In genomic region chr9:89640801-89641200, GRCh38 we compare ENCODE assay signal across 12 cellular contexts. TPM values are rescaled to one million over a fixed set of nuclear protein-coding genes. Genes with fewer than 3 reads are reported as not detected.
"Had no signal": no experiment of that assay in that cellular context is flagged by ENCODE, and none has a peak within 500 bp of the region (broad histone marks: within the 10 kb centered on the region; RNA-seq: fewer than 3 reads in every experiment).

No MANE protein-coding gene starts in this region.

- H3K27ac ChIP-seq: brain microvascular endothelial cell had no signal

- ATAC-seq: activated CD4-positive, CD25-positive, alpha-beta regulatory T cell treated with anti-CD3 and anti-CD28 coated beads, Interleukin-2, amount 50 U/mL, for 24 hours; effector memory CD8-positive, alpha-beta T cell had no signal

- H3K9me3 ChIP-seq: tibial nerve had no signal

- H3K27me3 ChIP-seq: brain microvascular endothelial cell, tibial nerve had no signal

- FAIRE-seq: frontal cortex had no signal

- H3K36me3 ChIP-seq: brain microvascular endothelial cell, tibial nerve had no signal

- DNase-seq: activated CD4-positive, alpha-beta T cell treated with anti-CD3 and anti-CD28 coated beads, Interleukin-2, amount 50 U/mL, for 1 hour; activated CD8-positive, alpha-beta memory T cell treated with anti-CD3 and anti-CD28 coated beads for 24 hours; activated naive CD8-positive, alpha-beta T cell treated with anti-CD3 and anti-CD28 coated beads, Interleukin-2, amount 10 ng/mL, durations not matched to agents 7 days and 5 days; brain microvascular endothelial cell; effector memory CD8-positive, alpha-beta T cell; islet precursor cell; natural killer cell; stimulated activated CD4-positive, alpha-beta T cell treated with anti-CD3 and anti-CD28 coated beads, Interleukin-1b, Interleukin-23, amount 100 ng/mL, for 48 hours had no signal

RNA-seq across cellular contexts. Expression of gene GADD45G, which starts 36.0 kb away (rescaled TPM):
- total RNA-seq: dermis blood vessel endothelial cell had no signal
